ENCODE assay signal across 1 cellular context in genomic region chr6:53795702-53796450, GRCh38.
TF ChIP-seq lines count a peak whose summit lies in the region.

No MANE protein-coding gene starts in this region.

TF ChIP-seq in HepG2, 621 proteins besides CTCF, POLR2A, EP300 and RAD21 (continued from another document and continues in another):
- TF ChIP-seq AFF4 (CRISPR knock-in tag; IDR thresholded peaks at IDR 0.05) (peak; percentile 25; the same call in 1 of the 2 replicates), ZNF747 (CRISPR knock-in tag; IDR thresholded peaks at IDR 0.05; ENCODE audit: borderline replicate concordance) (peak; percentile 47; the same call in 1 of the 2 replicates), POGK (CRISPR knock-in tag; conservative IDR thresholded peaks at IDR 0.05) (0 out of 2 replicates have a peak, but pooled peaks have one; percentile 21), CHD2 (IDR thresholded peaks at IDR 0.05; ENCODE audit: low read depth, low read length) (no peak), MAZ (IDR thresholded peaks at IDR 0.05; ENCODE audit: borderline replicate concordance, low read depth, low read length) (no peak), MAZ (CRISPR knock-in tag; IDR thresholded peaks at IDR 0.05; ENCODE audit: low read depth) (peak; percentile 24; the same call in 1 of the 2 replicates), ZNF296 (CRISPR knock-in tag; conservative IDR thresholded peaks at IDR 0.05) (peak; percentile 38; the same call in 1 of the 2 replicates), ZNF691 (CRISPR knock-in tag; IDR thresholded peaks at IDR 0.05; ENCODE audit: borderline replicate concordance, low read depth) (peak; percentile 69; the same call in 1 of the 2 replicates), MXD3 (CRISPR knock-in tag; IDR thresholded peaks at IDR 0.05) (peak; percentile 72; the same call in 1 of the 2 replicates), ZNF597 (CRISPR knock-in tag; IDR thresholded peaks at IDR 0.05) (0 out of 2 replicates have a peak, but pooled peaks have one; percentile 75), ZNF737 (CRISPR knock-in tag; IDR thresholded peaks at IDR 0.05; ENCODE audit: borderline replicate concordance) (peak; percentile 82; the same call in 1 of the 2 replicates), ZNF383 (CRISPR knock-in tag; IDR thresholded peaks at IDR 0.05; ENCODE audit: borderline replicate concordance) (no peak), ZGPAT (CRISPR knock-in tag; IDR thresholded peaks at IDR 0.05) (0 out of 2 replicates have a peak, but pooled peaks have one; percentile 48), ZNF784 (CRISPR knock-in tag; IDR thresholded peaks at IDR 0.05; ENCODE audit: borderline replicate concordance) (peak; percentile 27; the same call in 1 of the 2 replicates), GABPB1 (CRISPR knock-in tag; IDR thresholded peaks at IDR 0.05) (peak; percentile 66), SALL1 (CRISPR knock-in tag; IDR thresholded peaks at IDR 0.05) (peak; percentile 65; the same call in 1 of the 2 replicates), DMAP1 (CRISPR knock-in tag; IDR thresholded peaks at IDR 0.05) (peak; percentile 52; the same call in 1 of the 2 replicates), FOXO1 (CRISPR knock-in tag; IDR thresholded peaks at IDR 0.05) (0 out of 2 replicates have a peak, but pooled peaks have one; percentile 29), ZNF572 (CRISPR knock-in tag; IDR thresholded peaks at IDR 0.05) (0 out of 2 replicates have a peak, but pooled peaks have one; percentile 20), JUNB (CRISPR knock-in tag; IDR thresholded peaks at IDR 0.05; ENCODE audit: borderline replicate concordance) (no peak; the same call in 1 of the 2 replicates), GFI1 (CRISPR knock-in tag; IDR thresholded peaks at IDR 0.05; ENCODE audit: borderline replicate concordance) (peak; percentile 22; the same call in 1 of the 2 replicates), KLF9 (CRISPR knock-in tag; IDR thresholded peaks at IDR 0.05; ENCODE audit: low read depth) (no peak), ZNF281 (CRISPR knock-in tag; IDR thresholded peaks at IDR 0.05; ENCODE audit: borderline replicate concordance) (0 out of 2 replicates have a peak, but pooled peaks have one; percentile 4), YEATS2 (CRISPR knock-in tag; IDR thresholded peaks at IDR 0.05; ENCODE audit: borderline replicate concordance) (peak; percentile 30), ATF7 (IDR thresholded peaks at IDR 0.05) (no peak), ATF7 (CRISPR knock-in tag; IDR thresholded peaks at IDR 0.05) (peak; percentile 23; the same call in 1 of the 2 replicates), ZNF772 (CRISPR knock-in tag; IDR thresholded peaks at IDR 0.05) (peak; percentile 48; the same call in 1 of the 2 replicates), CBX5 (CRISPR knock-in tag; IDR thresholded peaks at IDR 0.05; ENCODE audit: borderline replicate concordance) (no peak), PHF8 (CRISPR knock-in tag; IDR thresholded peaks at IDR 0.05) (peak; percentile 92), THAP11 (CRISPR knock-in tag; IDR thresholded peaks at IDR 0.05) (peak; percentile 38; the same call in 1 of the 2 replicates), PATZ1 (CRISPR knock-in tag; IDR thresholded peaks at IDR 0.05) (0 out of 2 replicates have a peak, but pooled peaks have one; percentile 4), AKNA (CRISPR knock-in tag; IDR thresholded peaks at IDR 0.05; ENCODE audit: borderline replicate concordance) (peak; percentile 50; the same call in 1 of the 2 replicates)
